In the genomic region with DNA sequence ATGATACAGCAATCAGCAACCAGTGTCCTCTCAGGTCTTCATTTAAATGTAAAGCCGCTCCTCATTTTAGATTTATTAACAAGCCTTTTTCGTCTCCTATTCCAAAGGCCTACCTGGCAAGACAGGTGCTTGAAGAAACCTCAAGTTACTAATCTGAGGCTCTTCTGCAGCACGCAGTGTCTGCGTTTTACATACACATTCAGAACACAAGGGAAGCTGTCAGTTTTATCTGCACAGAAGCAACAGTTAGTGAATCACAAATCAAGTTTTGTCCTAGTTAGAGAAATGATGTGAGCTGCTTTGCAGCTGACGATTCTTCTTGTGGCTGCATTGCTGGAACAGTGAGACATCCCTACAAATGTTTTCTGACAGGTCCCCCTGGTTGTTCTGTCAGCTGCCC, we compare ENCODE assay signal across 22 cellular contexts.
A peak's percentile ranks its signal among the peaks of the same experiment; 100 is the strongest.
DNase-seq lines count a peak whose midpoint lies in the region; FAIRE-seq and TF ChIP-seq lines count a peak whose summit lies in the region.
"Had no signal": no experiment of that assay in that cellular context is flagged by ENCODE, and none has a peak within 500 bp of the region (broad histone marks: within the 10 kb centered on the region; RNA-seq: fewer than 3 reads in every experiment).

No MANE protein-coding gene starts in this region.

- no peak for TF ChIP-seq POLR2A in GM12891 (IDR thresholded peaks at IDR 0.05; ENCODE audit: low read depth, low read length)

- peak; percentile 19 for DNase-seq in RPMI7951 (ENCODE audit: low read depth)
- DNase-seq in astrocyte of the hippocampus (ENCODE audit: low read depth, low spot score), result peak; percentile 23
- DNase-seq in putamen (ENCODE audit: low spot score), result peak; percentile 49
- DNase-seq in GM12891 (ENCODE audit: insufficient read length, low spot score), result no peak
- DNase-seq in GM03348 (ENCODE audit: low spot score), result no peak
- no peak for DNase-seq in NCI-H1417 (lab: John Stamatoyannopoulos, UW)
- DNase-seq: 8988T; ACHN; AML-193; BE2C; CD4-positive, alpha-beta T cell; CD8-positive, alpha-beta memory T cell; DMS 273 treated with DMSO at 0.1 percent for 48 hours; DMS79; EL; GDM1; GOT3; HFFc6 had no signal

- no peak for FAIRE-seq in GM12891 (lab: Jason Lieb, UNC)
- FAIRE-seq: A549, D721Med, GM12892, H54 had no signal

TF ChIP-seq in GM12891, 5 proteins besides CTCF, POLR2A, EP300 and RAD21:
- no peak for TF ChIP-seq PAX5 (IDR thresholded peaks at IDR 0.05; ENCODE audit: insufficient read depth, low read length, severe bottlenecking)
- no peak for TF ChIP-seq POLR2AphosphoS5 (IDR thresholded peaks at IDR 0.05; ENCODE audit: low read depth, low read length)
- TF ChIP-seq TAF1 (IDR thresholded peaks at IDR 0.05; ENCODE audit: low read depth, low read length), result no peak
- TF ChIP-seq SPI1 (IDR thresholded peaks at IDR 0.05; ENCODE audit: low read depth, low read length), result no peak
- TF ChIP-seq POU2F2 (IDR thresholded peaks at IDR 0.05; ENCODE audit: low read depth, low read length), result no peak

Comparison
In these comparisons a context has a peak if more than half of its experiments do, and no peak if none do; other contexts are left out.
1. DNase-seq: peak in RPMI7951 (single experiment), astrocyte of the hippocampus (single experiment) and putamen (single experiment); none in GM12891 (single experiment), GM03348 (single experiment) and NCI-H1417 (0 of 3).